27 cellular contexts compared by ENCODE assay signal in genomic region chr18:2736823-2737222, GRCh38.
"Had no signal": no experiment of that assay in that cellular context is flagged by ENCODE, and none has a peak within 500 bp of the region (broad histone marks: within the 10 kb centered on the region; RNA-seq: fewer than 3 reads in every experiment).

No MANE protein-coding gene starts in this region.

- ATAC-seq: heart right ventricle; left cardiac atrium; left lung; mucosa of descending colon; naive thymus-derived CD4-positive, alpha-beta T cell had no signal

- H3K4me3 Mint-ChIP-seq: mesothelial cell of epicardium, nephron, neural progenitor cell had no signal

- H3K27me3 ChIP-seq: esophagus squamous epithelium, heart right ventricle, left lung, neural progenitor cell, right atrium auricular region, sigmoid colon, spleen, stomach, thyroid gland had no signal

- H2AFZ ChIP-seq: neural progenitor cell, parathyroid adenoma had no signal

- H3K79me2 ChIP-seq: parathyroid adenoma had no signal

- H3K27me3 Mint-ChIP-seq: naive thymus-derived CD4-positive, alpha-beta T cell; progenitor cell of endocrine pancreas had no signal

- H3K4me2 ChIP-seq: neural progenitor cell had no signal

- H3K27ac Mint-ChIP-seq: mesothelial cell of epicardium, nephron, neural progenitor cell, progenitor cell of endocrine pancreas had no signal

- H3K9me3 ChIP-seq: esophagus squamous epithelium, left lung, mucosa of descending colon, right atrium auricular region, sigmoid colon, spleen, stomach, thyroid gland had no signal

- H3K4me1 ChIP-seq: esophagus squamous epithelium, heart right ventricle, left lung, neural progenitor cell, parathyroid adenoma, right atrium auricular region, sigmoid colon, spleen, stomach had no signal

- H3K4me3 ChIP-seq: coronary artery, esophagus squamous epithelium, heart right ventricle, left lung, mucosa of descending colon, neural progenitor cell, right atrium auricular region, sigmoid colon, spleen, stomach, thyroid gland had no signal

- H3K4me1 Mint-ChIP-seq: nephron, neural progenitor cell had no signal

- DNase-seq: dermis blood vessel endothelial cell; effector memory CD4-positive, alpha-beta T cell; erythroblast; esophagus squamous epithelium; foreskin melanocyte; glutamatergic neuron; heart right ventricle; hippocampal formation; left cardiac atrium; left lung; mesenchymal stem cell; mucosa of descending colon; naive thymus-derived CD4-positive, alpha-beta T cell; sigmoid colon; spleen; stimulated activated naive CD4-positive, alpha-beta T cell treated with Interleukin-2 at 50 U/mL for 16 hours; stomach; thyroid gland had no signal

- H3K9me3 Mint-ChIP-seq: nephron, neural progenitor cell had no signal

- H3K27ac ChIP-seq: coronary artery, esophagus squamous epithelium, heart right ventricle, left lung, neural progenitor cell, parathyroid adenoma, right atrium auricular region, sigmoid colon, spleen, stomach, thyroid gland had no signal

- FAIRE-seq: endometrium, islet of Langerhans had no signal

- H3K9ac ChIP-seq: neural progenitor cell, parathyroid adenoma had no signal
